16 cellular contexts compared by ENCODE assay signal in the genomic region with DNA sequence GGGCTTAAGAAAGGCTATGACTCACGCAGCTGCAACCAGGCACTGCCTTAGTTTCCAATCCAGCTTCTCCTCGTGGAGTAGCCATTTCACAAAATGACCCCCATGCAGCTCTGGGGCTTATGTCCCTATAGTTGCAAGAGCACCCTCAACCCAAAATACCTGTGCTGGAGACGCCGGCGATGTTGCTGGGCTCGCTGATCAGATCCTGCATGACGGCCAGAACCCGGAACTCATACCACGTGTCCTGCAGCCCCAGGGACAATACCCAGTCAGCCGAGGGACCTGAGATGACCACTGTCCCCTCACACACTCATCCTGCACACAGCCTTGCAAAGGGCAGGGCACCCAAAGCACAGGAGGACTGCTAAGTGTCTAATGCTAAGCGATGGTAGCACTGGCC. TPM values are rescaled to one million over a fixed set of nuclear protein-coding genes. Genes with fewer than 3 reads are reported as not detected.
DNase-seq lines count a peak whose midpoint lies in the region; ATAC-seq and TF ChIP-seq lines count a peak whose summit lies in the region.
"Had no signal": no experiment of that assay in that cellular context is flagged by ENCODE, and none has a peak within 500 bp of the region (broad histone marks: within the 10 kb centered on the region; RNA-seq: fewer than 3 reads in every experiment).

No MANE protein-coding gene starts in this region.

- H3K9me3 ChIP-seq in BLaER1 (no peaks in the 10 kb centered on the region), HEK293 (ENCODE audit: control insufficient read depth, insufficient read depth, low read depth, low read length) (no peaks in the 10 kb centered on the region)
- H3K9me3 ChIP-seq: A549, Caco-2 had no signal

- H3K36me3 ChIP-seq in BLaER1 (no peaks in the 10 kb centered on the region), HEK293 (ENCODE audit: control insufficient read depth in 2 of 2, insufficient read depth in 1 of 2, low read length in 2 of 2) (peaks cover 0 to 47% of the 10 kb centered on the region in 2 experiments; a peak in 1 of 3 replicates)

- H3K27ac ChIP-seq in BLaER1, result 0 out of 2 replicates have a peak overlapping the region, but pooled peaks have one; percentile 15
- H3K27ac ChIP-seq in HEK293 (ENCODE audit: extremely low read depth, low read depth, low read length), result no peak overlapping the region
- H3K27ac ChIP-seq: 22Rv1, A549, C4-2B had no signal

- TF ChIP-seq CTCF in HEK293 (tag by site-specific recombination; IDR thresholded peaks at IDR 0.05), result no peak

- H3K4me1 ChIP-seq in BLaER1 (peaks cover 57% of the 10 kb centered on the region), HEK293 (ENCODE audit: control insufficient read depth, insufficient read depth, low read length) (no peaks in the 10 kb centered on the region)
- H3K4me1 ChIP-seq: A549, Caco-2 had no signal

- no peak overlapping the region for H3K9ac ChIP-seq in BLaER1

- no peaks in the 10 kb centered on the region for H4K20me1 ChIP-seq in BLaER1

- no peak for DNase-seq in activated naive CD8-positive, alpha-beta T cell treated with anti-CD3 and anti-CD28 coated beads for 36 hours
- DNase-seq in activated naive CD8-positive, alpha-beta T cell treated with anti-CD3 and anti-CD28 coated beads, Interleukin-2, amount 50 U/mL, for 24 hours, result no peak
- DNase-seq: AML-193; Caco-2; Calu3; CD4-positive, alpha-beta T cell; CD8-positive, alpha-beta T cell; DMS79 treated with DMSO at 0.1 percent for 48 hours had no signal

- H3K36me3 Mint-ChIP-seq in activated naive CD8-positive, alpha-beta T cell treated with anti-CD3 and anti-CD28 coated beads for 36 hours, result peaks cover 29% of the 10 kb centered on the region
- H3K36me3 Mint-ChIP-seq in activated naive CD8-positive, alpha-beta T cell treated with anti-CD3 and anti-CD28 coated beads, Interleukin-2, amount 50 U/mL, for 24 hours (ENCODE audit: low read depth), result peaks cover 29% of the 10 kb centered on the region

- peak overlapping the region; percentile 64 for H3K4me2 ChIP-seq in BLaER1
- H3K4me2 ChIP-seq: A549 had no signal

- CTCF ChIA-PET in HEK293 (lab: Yijun Ruan, JAX), result interaction anchor here (1.2 to 2.2 kb wide), 3 partner anchors 13 to 215 kb away, joined by 3 to 9 read pairs (median 5); no protein-coding TSS in a partner anchor

- H3K27ac Mint-ChIP-seq in activated naive CD8-positive, alpha-beta T cell treated with anti-CD3 and anti-CD28 coated beads for 36 hours, result peak overlapping the region; percentile 15
- H3K27ac Mint-ChIP-seq in activated naive CD8-positive, alpha-beta T cell treated with anti-CD3 and anti-CD28 coated beads, Interleukin-2, amount 50 U/mL, for 24 hours, result no peak overlapping the region
- H3K27ac Mint-ChIP-seq: B cell; CD4-positive, alpha-beta T cell; CD8-positive, alpha-beta T cell had no signal

- no peaks in the 10 kb centered on the region for H3K9me3 Mint-ChIP-seq in activated naive CD8-positive, alpha-beta T cell treated with anti-CD3 and anti-CD28 coated beads for 36 hours
- no peaks in the 10 kb centered on the region for H3K9me3 Mint-ChIP-seq in activated naive CD8-positive, alpha-beta T cell treated with anti-CD3 and anti-CD28 coated beads, Interleukin-2, amount 50 U/mL, for 24 hours
- H3K9me3 Mint-ChIP-seq: CD4-positive, alpha-beta T cell; CD8-positive, alpha-beta T cell had no signal

- ATAC-seq in activated naive CD8-positive, alpha-beta T cell treated with anti-CD3 and anti-CD28 coated beads, Interleukin-2, amount 50 U/mL, for 24 hours, result no peak
- ATAC-seq in GM21447 (IDR thresholded peaks at IDR 0.05; ENCODE audit: unreplicated experiment) (no peak), GM18858 (IDR thresholded peaks at IDR 0.05; ENCODE audit: unreplicated experiment) (no peak)
- ATAC-seq: A549; CD8-positive, alpha-beta T cell had no signal

- H3K4me3 Mint-ChIP-seq in activated naive CD8-positive, alpha-beta T cell treated with anti-CD3 and anti-CD28 coated beads for 36 hours, result no peak overlapping the region
- H3K4me3 Mint-ChIP-seq in activated naive CD8-positive, alpha-beta T cell treated with anti-CD3 and anti-CD28 coated beads, Interleukin-2, amount 50 U/mL, for 24 hours, result no peak overlapping the region
- H3K4me3 Mint-ChIP-seq: B cell; CD4-positive, alpha-beta T cell; CD8-positive, alpha-beta T cell had no signal

- H3K4me3 ChIP-seq in BLaER1 (no peak overlapping the region), HEK293 (ENCODE audit: low read depth, low read length) (no peak overlapping the region)
- H3K4me3 ChIP-seq: A549 had no signal

- peaks cover 26% of the 10 kb centered on the region for H3K4me1 Mint-ChIP-seq in activated naive CD8-positive, alpha-beta T cell treated with anti-CD3 and anti-CD28 coated beads for 36 hours
- peaks cover 34% of the 10 kb centered on the region for H3K4me1 Mint-ChIP-seq in activated naive CD8-positive, alpha-beta T cell treated with anti-CD3 and anti-CD28 coated beads, Interleukin-2, amount 50 U/mL, for 24 hours

- POLR2A ChIA-PET in HEK293 (lab: Yijun Ruan, JAX), result no interaction called here

- no peaks in the 10 kb centered on the region for H3K27me3 Mint-ChIP-seq in activated naive CD8-positive, alpha-beta T cell treated with anti-CD3 and anti-CD28 coated beads for 36 hours
- H3K27me3 Mint-ChIP-seq in activated naive CD8-positive, alpha-beta T cell treated with anti-CD3 and anti-CD28 coated beads, Interleukin-2, amount 50 U/mL, for 24 hours, result no peaks in the 10 kb centered on the region
- H3K27me3 Mint-ChIP-seq: CD4-positive, alpha-beta T cell had no signal

- no peaks in the 10 kb centered on the region for H3K27me3 ChIP-seq in BLaER1

TF ChIP-seq in HEK293, 187 proteins besides CTCF, POLR2A, EP300 and RAD21:
- TF ChIP-seq ZNF169 (tag by site-specific recombination; IDR thresholded peaks at IDR 0.05) (no peak), ZNF112 (tag by site-specific recombination; IDR thresholded peaks at IDR 0.05) (peak; percentile 82; the same call in 1 of the 2 replicates)

RNA-seq across cellular contexts. Expression of a gene that starts 32.1 kb away (rescaled TPM):
- 10 to 100 TPM; 36.0 to 46.5 TPM for total RNA-seq in activated naive CD8-positive, alpha-beta T cell treated with anti-CD3 and anti-CD28 coated beads for 36 hours
